In genomic region chr12:23221066-23221465, GRCh38 we compare ENCODE assay signal across 10 cellular contexts.
DNase-seq lines count a peak whose midpoint lies in the region; ATAC-seq and TF ChIP-seq lines count a peak whose summit lies in the region.
"Had no signal": no experiment of that assay in that cellular context is flagged by ENCODE, and none has a peak within 500 bp of the region (broad histone marks: within the 10 kb centered on the region; RNA-seq: fewer than 3 reads in every experiment).

No MANE protein-coding gene starts in this region.

- no peak overlapping the region for H3K9ac ChIP-seq in endodermal cell (ENCODE audit: extremely low read depth, low read length, poor library complexity, severe bottlenecking)

- H3K27me3 Mint-ChIP-seq in endodermal cell (ENCODE audit: insufficient read depth) (peaks cover 5% of the 10 kb centered on the region), osteocyte (ENCODE audit: unreplicated experiment) (no peaks in the 10 kb centered on the region)

- no peak overlapping the region for H3K27ac Mint-ChIP-seq in endodermal cell
- H3K27ac Mint-ChIP-seq in osteocyte (ENCODE audit: unreplicated experiment), result no peak overlapping the region
- H3K27ac Mint-ChIP-seq: T-helper 1 cell treated with Interleukin-12 subunit alpha and Interleukin-12 subunit beta and Interleukin-4 antibody, amounts not matched to agents 30 μg/mL and 1 μg/mL, for 36 hours had no signal

- DNase-seq in H4 (ENCODE audit: low spot score) (peak; percentile 12), NCI-H774 (lab: John Stamatoyannopoulos, UW) (peak; percentile 20), endodermal cell (peak; percentile 82), osteocyte (ENCODE audit: extremely low spot score, unreplicated experiment) (no peak), globus pallidus (ENCODE audit: low spot score) (no peak), omental fat pad (ENCODE audit: low spot score) (no peak)
- DNase-seq: adrenal gland, erythroblast had no signal

- H3K4me1 Mint-ChIP-seq in endodermal cell (peaks cover 8% of the 10 kb centered on the region), osteocyte (ENCODE audit: unreplicated experiment) (no peaks in the 10 kb centered on the region)

- peak; percentile 97 for TF ChIP-seq CTCF in endodermal cell (conservative IDR thresholded peaks at IDR 0.05)
- peak; percentile 48 for TF ChIP-seq CTCF in osteocyte (IDR thresholded peaks at IDR 0.05)
- no peak for TF ChIP-seq CTCF in omental fat pad (IDR thresholded peaks at IDR 0.05)

- H3K27me3 ChIP-seq in endodermal cell (ENCODE audit: control insufficient read depth, insufficient read depth, low read length, poor library complexity, severe bottlenecking), result no peaks in the 10 kb centered on the region
- H3K27me3 ChIP-seq: adrenal gland had no signal

- H3K9me3 ChIP-seq in endodermal cell (ENCODE audit: control insufficient read depth, low read length), result peaks cover 7% of the 10 kb centered on the region
- H3K9me3 ChIP-seq: adrenal gland had no signal

- H3K4me3 ChIP-seq in endodermal cell (ENCODE audit: low read length), result no peak overlapping the region
- H3K4me3 ChIP-seq: adrenal gland had no signal

- WGBS in endodermal cell (ENCODE audit: insufficient coverage in 1 of 2, insufficient read length in 1 of 2), 2 experiments, result 55 to 60% methylated on average over 2 to 4 of the region's 4 CpGs

- H3K9me3 Mint-ChIP-seq in endodermal cell (peaks cover 11% of the 10 kb centered on the region), osteocyte (ENCODE audit: unreplicated experiment) (no peaks in the 10 kb centered on the region)
- H3K9me3 Mint-ChIP-seq: T-helper 1 cell treated with Interleukin-12 subunit alpha and Interleukin-12 subunit beta and Interleukin-4 antibody, amounts not matched to agents 30 μg/mL and 1 μg/mL, for 36 hours had no signal

- no peaks in the 10 kb centered on the region for H3K4me1 ChIP-seq in endodermal cell (ENCODE audit: control insufficient read depth, insufficient read depth, low read length)
- H3K4me1 ChIP-seq: adrenal gland had no signal

- no peak for ATAC-seq in HG02678 (IDR thresholded peaks at IDR 0.05; ENCODE audit: unreplicated experiment)
- no peak for ATAC-seq in omental fat pad (ENCODE audit: low FRiP score)

- no peaks in the 10 kb centered on the region for H3K36me3 ChIP-seq in endodermal cell (ENCODE audit: control insufficient read depth, insufficient read depth, low read length)
- H3K36me3 ChIP-seq: adrenal gland had no signal

- no peaks in the 10 kb centered on the region for H3K36me3 Mint-ChIP-seq in endodermal cell (ENCODE audit: low read depth)
- no peaks in the 10 kb centered on the region for H3K36me3 Mint-ChIP-seq in osteocyte (ENCODE audit: unreplicated experiment)

- no peak overlapping the region for H3K4me3 Mint-ChIP-seq in endodermal cell
- no peak overlapping the region for H3K4me3 Mint-ChIP-seq in osteocyte (ENCODE audit: unreplicated experiment)
- H3K4me3 Mint-ChIP-seq: T-helper 1 cell treated with Interleukin-12 subunit alpha and Interleukin-12 subunit beta and Interleukin-4 antibody, amounts not matched to agents 30 μg/mL and 1 μg/mL, for 36 hours had no signal

- no peak overlapping the region for H3K27ac ChIP-seq in endodermal cell (ENCODE audit: low read depth, low read length)
- H3K27ac ChIP-seq: adrenal gland had no signal

Comparison
In these comparisons a context has a peak if more than half of its experiments do, and no peak if none do; other contexts are left out.
1. DNase-seq: peak in H4 (single experiment), NCI-H774 (single experiment) and endodermal cell (single experiment); none in osteocyte (single experiment), globus pallidus (single experiment) and omental fat pad (single experiment).
2. CTCF ChIP-seq: peak in endodermal cell (single experiment) and osteocyte (single experiment); none in omental fat pad (0 of 3).